ENCODE assay signal across 22 cellular contexts in the genomic region with DNA sequence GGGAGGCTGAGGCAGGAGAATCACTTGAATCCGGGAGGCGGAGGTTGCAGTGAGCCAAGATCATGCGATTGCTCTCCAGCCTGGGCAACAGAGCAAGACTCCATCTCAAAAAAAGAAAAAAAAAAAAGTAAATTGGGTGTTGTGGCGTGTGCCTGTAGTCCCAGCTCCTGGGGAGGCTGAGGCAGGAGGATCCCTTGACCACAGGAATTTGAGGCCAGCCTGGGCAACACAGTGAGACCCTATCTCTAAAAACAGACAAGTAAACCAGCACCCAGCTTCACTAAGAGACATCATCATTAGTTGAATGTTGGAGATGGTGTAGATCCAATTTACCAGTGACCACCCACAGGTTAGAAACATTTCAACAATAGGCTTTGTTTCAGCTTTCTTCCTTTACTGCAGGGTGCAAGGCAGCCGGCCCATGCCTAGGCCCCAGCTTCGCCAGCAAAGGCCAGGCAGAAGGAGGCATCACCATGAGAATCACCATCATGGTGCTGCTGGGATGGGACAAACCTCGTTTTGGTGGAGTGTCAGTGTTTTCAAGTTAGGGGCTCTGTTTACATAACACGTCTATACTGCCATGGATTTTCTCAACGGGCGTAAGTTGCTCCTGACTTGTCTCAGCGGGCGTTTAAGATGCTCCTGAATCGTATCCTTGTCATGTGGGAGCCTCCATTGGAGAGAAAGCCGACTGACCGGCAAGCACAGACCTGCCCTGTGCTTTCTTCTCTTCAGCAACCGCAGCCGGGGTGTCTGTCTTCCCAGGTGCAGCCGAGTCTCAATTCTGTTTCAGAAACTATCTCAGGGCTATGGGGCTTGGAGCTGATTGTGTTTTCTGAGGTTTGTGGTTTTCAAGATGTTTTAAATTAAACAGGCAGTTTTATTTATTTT. TPM values are rescaled to one million over a fixed set of nuclear protein-coding genes. Genes with fewer than 3 reads are reported as not detected.
DNase-seq lines count a peak whose midpoint lies in the region; ATAC-seq and TF ChIP-seq lines count a peak whose summit lies in the region.
"Had no signal": no experiment of that assay in that cellular context is flagged by ENCODE, and none has a peak within 500 bp of the region (broad histone marks: within the 10 kb centered on the region; RNA-seq: fewer than 3 reads in every experiment).

No MANE protein-coding gene starts in this region.

- no peak overlapping the region for H3K4me3 ChIP-seq in endodermal cell (ENCODE audit: low read length)
- H3K4me3 ChIP-seq: mucosa of descending colon had no signal

- 90 to 95% methylated on average over 10 to 18 of the region's 18 CpGs for WGBS in endodermal cell (ENCODE audit: insufficient coverage in 1 of 2, insufficient read length in 1 of 2), 2 experiments

- H3K27ac ChIP-seq in endodermal cell (ENCODE audit: low read depth, low read length), result no peak overlapping the region

- H3K4me1 ChIP-seq in endodermal cell (ENCODE audit: control insufficient read depth, insufficient read depth, low read length), result no peaks in the 10 kb centered on the region

- H3K36me3 Mint-ChIP-seq in activated naive CD8-positive, alpha-beta T cell, result peaks cover 7% of the 10 kb centered on the region
- H3K36me3 Mint-ChIP-seq in activated naive CD8-positive, alpha-beta T cell treated with anti-CD3 and anti-CD28 coated beads, Interleukin-2, amount 50 U/mL, for 24 hours (ENCODE audit: low read depth), result peaks cover 44% of the 10 kb centered on the region
- peaks cover 65% of the 10 kb centered on the region for H3K36me3 Mint-ChIP-seq in endodermal cell (ENCODE audit: low read depth)
- peaks cover 39% of the 10 kb centered on the region for H3K36me3 Mint-ChIP-seq in osteocyte (ENCODE audit: unreplicated experiment)

- no peaks in the 10 kb centered on the region for H3K27me3 ChIP-seq in endodermal cell (ENCODE audit: control insufficient read depth, insufficient read depth, low read length, poor library complexity, severe bottlenecking)

- peaks cover 13% of the 10 kb centered on the region for H3K9me3 ChIP-seq in endodermal cell (ENCODE audit: control insufficient read depth, low read length)
- H3K9me3 ChIP-seq: mucosa of descending colon had no signal

- H3K4me3 Mint-ChIP-seq in activated naive CD8-positive, alpha-beta T cell, result no peak overlapping the region
- no peak overlapping the region for H3K4me3 Mint-ChIP-seq in activated naive CD8-positive, alpha-beta T cell treated with anti-CD3 and anti-CD28 coated beads, Interleukin-2, amount 50 U/mL, for 24 hours
- H3K4me3 Mint-ChIP-seq in endodermal cell (no peak overlapping the region), osteocyte (ENCODE audit: unreplicated experiment) (no peak overlapping the region)
- H3K4me3 Mint-ChIP-seq: activated T-cell treated with anti-CD3 and anti-CD28 coated beads, Interleukin-2, amount 50 U/mL, for 4 hours; B cell had no signal

- no peak overlapping the region for H3K9ac ChIP-seq in endodermal cell (ENCODE audit: extremely low read depth, low read length, poor library complexity, severe bottlenecking)

- TF ChIP-seq CTCF in endodermal cell (conservative IDR thresholded peaks at IDR 0.05) (no peak), osteocyte (IDR thresholded peaks at IDR 0.05) (no peak)

- H3K4me1 Mint-ChIP-seq in activated naive CD8-positive, alpha-beta T cell (ENCODE audit: low read depth), result peaks cover 9% of the 10 kb centered on the region
- peaks cover 4% of the 10 kb centered on the region for H3K4me1 Mint-ChIP-seq in activated naive CD8-positive, alpha-beta T cell treated with anti-CD3 and anti-CD28 coated beads, Interleukin-2, amount 50 U/mL, for 24 hours
- H3K4me1 Mint-ChIP-seq in endodermal cell (no peaks in the 10 kb centered on the region), osteocyte (ENCODE audit: unreplicated experiment) (no peaks in the 10 kb centered on the region)

- H3K27ac Mint-ChIP-seq in activated naive CD8-positive, alpha-beta T cell, result peak overlapping the region; percentile 75
- H3K27ac Mint-ChIP-seq in activated naive CD8-positive, alpha-beta T cell treated with anti-CD3 and anti-CD28 coated beads, Interleukin-2, amount 50 U/mL, for 24 hours, result no peak overlapping the region
- H3K27ac Mint-ChIP-seq in endodermal cell, result peak overlapping the region; percentile 28
- peak overlapping the region; percentile 38 for H3K27ac Mint-ChIP-seq in osteocyte (ENCODE audit: unreplicated experiment)
- H3K27ac Mint-ChIP-seq: B cell had no signal

- DNase-seq in activated naive CD8-positive, alpha-beta T cell treated with anti-CD3 and anti-CD28 coated beads, Interleukin-2, amount 50 U/mL, for 24 hours, result no peak
- peak; percentile 57 for DNase-seq in NCI-H2107 (lab: John Stamatoyannopoulos, UW)
- no peak for DNase-seq in endodermal cell
- no peak for DNase-seq in osteocyte (ENCODE audit: extremely low spot score, unreplicated experiment)
- no peak for DNase-seq in activated CD4-positive, alpha-beta T cell treated with anti-CD3 and anti-CD28 coated beads for 1 hour
- DNase-seq in DMS53 (lab: John Stamatoyannopoulos, UW), result no peak
- no peak for DNase-seq in cerebellum (ENCODE audit: low spot score)
- DNase-seq: activated CD8-positive, alpha-beta memory T cell treated with anti-CD3 and anti-CD28 coated beads for 24 hours; activated naive CD4-positive, alpha-beta T cell treated with Interleukin-2 at 50 U/mL for 16 hours; activated T-cell treated with anti-CD3 and anti-CD28 coated beads, Interleukin-2, amount 50 U/mL, for 4 hours; aorta; effector CD8-positive, alpha-beta T cell; glutamatergic neuron; KG1; left ventricle myocardium superior; mucosa of descending colon; NCI-H1930; stimulated activated CD4-positive, alpha-beta T cell treated with anti-CD3 and anti-CD28 coated beads, Interleukin-12 subunit alpha, Interleukin-12 subunit beta, amount 100 ng/mL, for 4 hours; substantia nigra had no signal

- ATAC-seq in activated naive CD8-positive, alpha-beta T cell treated with anti-CD3 and anti-CD28 coated beads, Interleukin-2, amount 50 U/mL, for 24 hours, result no peak
- ATAC-seq: activated T-cell treated with anti-CD3 and anti-CD28 coated beads, Interleukin-2, amount 50 U/mL, for 4 hours; left ventricle myocardium superior; mucosa of descending colon; Panc1 had no signal

- peaks cover 76% of the 10 kb centered on the region for H3K36me3 ChIP-seq in endodermal cell (ENCODE audit: control insufficient read depth, insufficient read depth, low read length)

- no peaks in the 10 kb centered on the region for H3K27me3 Mint-ChIP-seq in activated naive CD8-positive, alpha-beta T cell
- no peaks in the 10 kb centered on the region for H3K27me3 Mint-ChIP-seq in activated naive CD8-positive, alpha-beta T cell treated with anti-CD3 and anti-CD28 coated beads, Interleukin-2, amount 50 U/mL, for 24 hours
- no peaks in the 10 kb centered on the region for H3K27me3 Mint-ChIP-seq in endodermal cell (ENCODE audit: insufficient read depth)
- no peaks in the 10 kb centered on the region for H3K27me3 Mint-ChIP-seq in osteocyte (ENCODE audit: unreplicated experiment)
- H3K27me3 Mint-ChIP-seq: B cell had no signal

- no peaks in the 10 kb centered on the region for H3K9me3 Mint-ChIP-seq in activated naive CD8-positive, alpha-beta T cell (ENCODE audit: low read depth)
- no peaks in the 10 kb centered on the region for H3K9me3 Mint-ChIP-seq in activated naive CD8-positive, alpha-beta T cell treated with anti-CD3 and anti-CD28 coated beads, Interleukin-2, amount 50 U/mL, for 24 hours
- H3K9me3 Mint-ChIP-seq in endodermal cell (peaks cover 4% of the 10 kb centered on the region), osteocyte (ENCODE audit: unreplicated experiment) (no peaks in the 10 kb centered on the region)
- H3K9me3 Mint-ChIP-seq: activated T-cell treated with anti-CD3 and anti-CD28 coated beads, Interleukin-2, amount 50 U/mL, for 4 hours had no signal

RNA-seq across cellular contexts. Expression of a gene that starts 7.3 kb away (rescaled TPM):
- total RNA-seq in endodermal cell (100 to 1,000 TPM; 172 to 176 TPM), osteocyte (251 and 267 TPM in 2 replicates), cerebellum (87.1 TPM)
- 131 TPM for polyA plus RNA-seq in endodermal cell (2013, experiment 1 of 2)
- polyA plus RNA-seq in endodermal cell (2013, experiment 2 of 2), result 130 TPM

RNA-seq across cellular contexts. Expression of a gene that starts 37.9 kb away (rescaled TPM):
- total RNA-seq in endodermal cell (1 to 10 TPM; 3.4 to 4.8 TPM), osteocyte (6.5 and 6.9 TPM in 2 replicates), cerebellum (4.2 TPM)
- polyA plus RNA-seq in endodermal cell (2013, experiment 1 of 2), result 2.7 TPM
- polyA plus RNA-seq in endodermal cell (2013, experiment 2 of 2), result 2.9 TPM

RNA-seq across cellular contexts. Expression of a gene that starts 42.4 kb away (rescaled TPM):
- total RNA-seq in endodermal cell (100 to 1,000 TPM; 109 to 140 TPM), osteocyte (84.9 and 95.8 TPM in 2 replicates), cerebellum (832 TPM)
- polyA plus RNA-seq in endodermal cell (2013, experiment 1 of 2), result 466 TPM
- polyA plus RNA-seq in endodermal cell (2013, experiment 2 of 2), result 448 TPM

RNA-seq across cellular contexts. Expression of a gene that starts 52.4 kb away (rescaled TPM):
- 10 to 100 TPM; 12.8 to 12.9 TPM for total RNA-seq in endodermal cell
- polyA plus RNA-seq in endodermal cell (2013, experiment 1 of 2), result 10.5 TPM
- polyA plus RNA-seq in endodermal cell (2013, experiment 2 of 2), result 7.9 TPM
- total RNA-seq in osteocyte, result 4.1 and 4.6 TPM in 2 replicates
- total RNA-seq in cerebellum, result 24.0 TPM
